17 cellular contexts compared by ENCODE assay signal in the genomic region with DNA sequence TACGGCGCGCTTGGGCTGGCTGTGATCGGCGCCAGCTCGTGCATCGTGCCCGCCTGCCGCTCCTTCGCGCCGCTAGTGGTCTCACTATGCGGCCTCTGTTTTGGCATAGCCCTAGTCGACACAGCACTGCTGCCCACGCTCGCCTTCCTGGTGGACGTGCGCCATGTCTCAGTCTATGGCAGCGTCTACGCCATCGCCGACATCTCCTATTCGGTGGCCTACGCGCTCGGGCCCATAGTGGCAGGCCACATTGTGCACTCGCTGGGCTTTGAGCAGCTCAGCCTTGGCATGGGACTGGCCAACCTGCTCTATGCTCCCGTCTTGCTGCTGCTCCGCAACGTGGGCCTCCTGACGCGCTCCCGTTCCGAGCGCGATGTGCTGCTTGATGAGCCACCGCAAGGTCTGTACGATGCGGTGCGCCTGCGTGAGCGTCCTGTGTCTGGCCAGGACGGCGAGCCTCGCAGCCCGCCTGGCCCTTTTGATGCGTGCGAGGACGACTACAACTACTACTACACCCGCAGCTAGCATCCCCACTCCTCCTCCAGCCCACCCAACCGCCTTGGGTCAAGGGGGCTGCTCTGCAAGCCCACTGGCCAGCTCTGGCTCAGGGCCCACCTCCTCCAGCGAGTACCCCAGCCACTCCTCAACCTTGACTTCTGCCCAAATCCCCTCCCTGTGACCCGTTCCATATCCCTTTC. TPM values are rescaled to one million over a fixed set of nuclear protein-coding genes. Genes with fewer than 3 reads are reported as not detected.
A peak's percentile ranks its signal among the peaks of the same experiment; 100 is the strongest.
DNase-seq lines count a peak whose midpoint lies in the region; ATAC-seq and TF ChIP-seq lines count a peak whose summit lies in the region.
"Had no signal": no experiment of that assay in that cellular context is flagged by ENCODE, and none has a peak within 500 bp of the region (broad histone marks: within the 10 kb centered on the region; RNA-seq: fewer than 3 reads in every experiment).

No MANE protein-coding gene starts in this region.

- H4K91ac ChIP-seq in neuronal stem cell (ENCODE audit: low read depth, low read length, poor library complexity) = no peak overlapping the region

- H2AK5ac ChIP-seq in neuronal stem cell (ENCODE audit: low read depth, low read length) = peak overlapping the region; percentile 57

- H3K4ac ChIP-seq in neuronal stem cell (ENCODE audit: low read length) = no peak overlapping the region

- H3K4me1 ChIP-seq in GM23338 (ENCODE audit: insufficient read depth) = peaks cover 23% of the 10 kb centered on the region
- peaks cover 4 to 25% of the 10 kb centered on the region in 2 donors for H3K4me1 ChIP-seq in neuronal stem cell (ENCODE audit: control insufficient read depth in 2 of 2, insufficient read depth in 1 of 2, low read depth in 1 of 2, low read length in 2 of 2)

- H3K4me3 ChIP-seq in GM23338 (peak overlapping the region; percentile 79), neuronal stem cell (ENCODE audit: low read length in 2 of 2) (peak overlapping the region in 1 of 2 donors; percentile 25)
- H3K4me3 ChIP-seq: cardiac muscle cell had no signal

- H3K27me3 ChIP-seq in GM23338 (ENCODE audit: insufficient read depth) (peaks cover 100% of the 10 kb centered on the region), neuronal stem cell (ENCODE audit: control insufficient read depth in 3 of 3, insufficient read depth in 3 of 3, low read depth in 1 of 3, low read length in 3 of 3) (peaks cover 47 to 98% (median 94%) of the 10 kb centered on the region in 3 experiments)

- H3K14ac ChIP-seq in neuronal stem cell (ENCODE audit: low read length) = peak overlapping the region; percentile 31

- H2BK5ac ChIP-seq in neuronal stem cell (ENCODE audit: low read length) = no peak overlapping the region

- peaks cover 97% of the 10 kb centered on the region for H3K27me3 Mint-ChIP-seq in GM23338 (ENCODE audit: insufficient read depth, low read depth, poor library complexity)

- H3K9ac ChIP-seq in neuronal stem cell (ENCODE audit: low read depth, low read length, poor library complexity) = peak overlapping the region; percentile 39

- H3K18ac ChIP-seq in neuronal stem cell (ENCODE audit: low read length) = peak overlapping the region; percentile 67

- H3K27ac ChIP-seq in GM23338 (ENCODE audit: low read depth) = no peak overlapping the region
- H3K27ac ChIP-seq in neuronal stem cell (replicated peaks; ENCODE audit: low read length) = no peak overlapping the region
- H3K27ac ChIP-seq: cardiac muscle cell, VCaP had no signal

- peak overlapping the region; percentile 69 for H2BK15ac ChIP-seq in neuronal stem cell (ENCODE audit: low read length)

- no peaks in the 10 kb centered on the region for H3F3A ChIP-seq in GM23338 (replicated peaks; ENCODE audit: low read depth)

- peaks cover 6 to 7% of the 10 kb centered on the region in 2 donors for H3K9me3 ChIP-seq in neuronal stem cell (replicated peaks in 1 of 2; ENCODE audit: control insufficient read depth in 2 of 2, insufficient read depth in 1 of 2, low read depth in 1 of 2, low read length in 2 of 2)

- no peaks in the 10 kb centered on the region for H3K79me2 ChIP-seq in GM23338 (replicated peaks; ENCODE audit: insufficient read depth)

- H3K27ac Mint-ChIP-seq in GM23338 = no peak overlapping the region
- H3K27ac Mint-ChIP-seq: activated naive CD4-positive, alpha-beta T cell treated with anti-CD3 and anti-CD28 coated beads, Interleukin-2, amount 50 U/mL, for 24 hours had no signal

- peak overlapping the region; percentile 67 for H2BK12ac ChIP-seq in neuronal stem cell (ENCODE audit: low read length)

- no CpG with 5 or more reads among the region's 53 CpGs for WGBS in neuronal stem cell (ENCODE audit: extremely low coverage in 2 of 2, insufficient read length in 2 of 2, insufficient replicate concordance in 1 of 2), 2 donors

- no peaks in the 10 kb centered on the region for H3K36me3 ChIP-seq in GM23338 (ENCODE audit: insufficient read depth)
- H3K36me3 ChIP-seq in neuronal stem cell (replicated peaks in 1 of 2; ENCODE audit: control insufficient read depth in 2 of 2, insufficient read depth in 2 of 2, low read length in 2 of 2) = no peaks in the 10 kb centered on the region
- H3K36me3 ChIP-seq: cardiac muscle cell had no signal

- peaks cover 6% of the 10 kb centered on the region for H3K79me1 ChIP-seq in neuronal stem cell (ENCODE audit: low read depth, low read length)

- no peak; the same call in none of the 3 replicates for ATAC-seq in GM23338
- ATAC-seq in HG03439 (IDR thresholded peaks at IDR 0.05; ENCODE audit: unreplicated experiment) = no peak
- no peak for ATAC-seq in HG03139 (IDR thresholded peaks at IDR 0.05; ENCODE audit: unreplicated experiment)
- ATAC-seq: SK-N-SH treated with all-trans-retinoic acid at 6 μM for 48 hours had no signal

- H2AFZ ChIP-seq in GM23338 (peak overlapping the region; percentile 86), neuronal stem cell (ENCODE audit: low read length) (peak overlapping the region; percentile 29)

- no peak overlapping the region for H4K8ac ChIP-seq in neuronal stem cell (ENCODE audit: low read depth, low read length)

- H3K9me2 ChIP-seq in GM23338 (ENCODE audit: insufficient read depth) = no peaks in the 10 kb centered on the region

- DNase-seq in 8988T (peak; percentile 46), GM23338 (ENCODE audit: low spot score) (peak; percentile 38), ecto neural progenitor cell (ENCODE audit: low spot score) (peak; percentile 50), neuronal stem cell (ENCODE audit: low spot score) (no peak), SHP77 treated with DMSO at 0.1 percent for 48 hours (lab: John Stamatoyannopoulos, UW) (no peak), NCI-H2196 treated with DMSO at 0.1 percent for 48 hours (lab: John Stamatoyannopoulos, UW; ENCODE audit: unreplicated experiment) (no peak)
- DNase-seq: effector memory CD4-positive, alpha-beta T cell; NCI-H1436 had no signal

- peaks cover 5% of the 10 kb centered on the region; the same call in 1 of the 2 replicates for H4K20me1 ChIP-seq in GM23338 (replicated peaks; ENCODE audit: insufficient read depth)

- H3K4me3 Mint-ChIP-seq in GM23338 = peak overlapping the region; percentile 68
- H3K4me3 Mint-ChIP-seq: activated naive CD4-positive, alpha-beta T cell treated with anti-CD3 and anti-CD28 coated beads, Interleukin-2, amount 50 U/mL, for 24 hours had no signal

- no peak for TF ChIP-seq CTCF in GM23338 (conservative IDR thresholded peaks at IDR 0.05; ENCODE audit: low read depth in 2 of 2)

- peaks cover 15% of the 10 kb centered on the region; the same call in 2 of the 3 replicates for H3K9me3 Mint-ChIP-seq in GM23338

- peaks cover 49% of the 10 kb centered on the region for H3K4me1 Mint-ChIP-seq in GM23338

- H3K23ac ChIP-seq in neuronal stem cell (ENCODE audit: low read depth, low read length, poor library complexity) = peak overlapping the region; percentile 99

- H2BK120ac ChIP-seq in neuronal stem cell (ENCODE audit: low read depth, low read length) = no peak overlapping the region

- H3K36me3 Mint-ChIP-seq in GM23338 (ENCODE audit: low read depth) = no peaks in the 10 kb centered on the region
- H3K36me3 Mint-ChIP-seq: activated naive CD4-positive, alpha-beta T cell treated with anti-CD3 and anti-CD28 coated beads, Interleukin-2, amount 50 U/mL, for 24 hours had no signal

- H3K4me2 ChIP-seq in GM23338 (peak overlapping the region; percentile 92), neuronal stem cell (ENCODE audit: insufficient read depth, low read length, poor library complexity, severe bottlenecking) (no peak overlapping the region)

TF ChIP-seq in GM23338, 12 proteins besides CTCF, POLR2A, EP300 and RAD21 (continues in another document):
- TF ChIP-seq ZNF331 (CRISPR knock-in tag; IDR thresholded peaks at IDR 0.05; ENCODE audit: low read depth) = no peak
- no peak for TF ChIP-seq EZH2 (IDR thresholded peaks at IDR 0.05; ENCODE audit: low read depth, unreplicated experiment)
- no peak for TF ChIP-seq ZNF114 (CRISPR knock-in tag; IDR thresholded peaks at IDR 0.05)
- TF ChIP-seq EZH2phosphoT487 (IDR thresholded peaks at IDR 0.05; ENCODE audit: unreplicated experiment) = no peak
- no peak for TF ChIP-seq POLR2AphosphoS5 (IDR thresholded peaks at IDR 0.05; ENCODE audit: low read depth)
- no peak for TF ChIP-seq CREB1 (CRISPR knock-in tag; IDR thresholded peaks at IDR 0.05; ENCODE audit: low read depth)

RNA-seq across cellular contexts. Expression of a gene that starts 1.9 kb away (rescaled TPM):
- total RNA-seq in GM23338 (2014; rRNA removed; shearing (Covaris generic)) = 0.12 TPM in 1 of 2 replicates, not detected in the other
- 0.09 and 0.16 TPM in 2 replicates for polyA plus RNA-seq in GM23338 (2016; fragmentation: Nextera tagmentation; extraction: Ambion mirVana)
- polyA plus RNA-seq in neuronal stem cell (2013, experiment 1 of 2) = 0.07 TPM
- 0.06 TPM for polyA plus RNA-seq in neuronal stem cell (2013, experiment 2 of 2)
- total RNA-seq: cardiac muscle cell, left lobe of liver, NCI-H460, pulmonary artery endothelial cell had no signal
- polyA plus RNA-seq: cardiac muscle cell had no signal

RNA-seq across cellular contexts. Expression of a gene that starts 1.9 kb away (rescaled TPM):
- total RNA-seq in GM23338 (2014; rRNA removed; shearing (Covaris generic)) = not detected in 2 replicates
- not detected in 2 replicates for polyA plus RNA-seq in GM23338 (2016; fragmentation: Nextera tagmentation; extraction: Ambion mirVana)
- polyA plus RNA-seq in neuronal stem cell (2013, experiment 1 of 2) = 0.03 TPM
- polyA plus RNA-seq in neuronal stem cell (2013, experiment 2 of 2) = not detected
- total RNA-seq: cardiac muscle cell, left lobe of liver, NCI-H460, pulmonary artery endothelial cell had no signal
- polyA plus RNA-seq: cardiac muscle cell had no signal

Comparison
In these comparisons a context has a peak if more than half of its experiments do, and no peak if none do; other contexts are left out.
1. DNase-seq: peak in 8988T (single experiment), GM23338 (single experiment) and ecto neural progenitor cell (single experiment); none in neuronal stem cell (single experiment), SHP77 treated with DMSO at 0.1 percent for 48 hours (single experiment) and NCI-H2196 treated with DMSO at 0.1 percent for 48 hours (single experiment).